In the genomic region with DNA sequence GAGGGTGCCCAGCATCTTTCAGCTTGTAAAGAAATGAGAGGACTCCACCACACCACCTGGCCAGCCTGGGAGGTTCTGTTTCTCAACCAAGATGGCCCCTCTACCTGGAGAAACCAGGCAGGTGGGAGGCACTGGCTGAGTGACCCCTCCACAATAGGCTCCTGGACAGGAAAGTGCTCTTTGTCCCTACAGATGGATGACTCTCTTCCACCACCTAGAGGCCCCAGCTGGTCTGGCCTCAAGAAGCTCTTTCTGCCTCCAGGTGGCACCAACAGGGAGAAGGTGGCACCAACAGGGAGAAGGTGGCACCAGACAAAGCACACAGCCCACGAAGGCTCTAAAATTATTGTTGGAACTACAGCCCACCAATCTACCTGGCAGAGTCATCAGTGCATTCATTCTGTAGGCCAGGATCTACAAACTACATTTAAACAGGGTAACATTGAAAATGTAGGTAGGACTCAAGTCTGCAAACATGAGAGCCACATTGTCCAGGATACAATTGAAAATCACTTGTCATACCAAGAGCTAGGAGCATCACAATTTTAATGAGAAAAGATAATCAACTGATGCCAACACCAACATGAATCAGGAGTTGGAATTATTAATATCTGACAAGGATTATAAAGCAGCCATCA, we compare ENCODE assay signal across 1 cellular context.
A peak's percentile ranks its signal among the peaks of the same experiment; 100 is the strongest.
TF ChIP-seq lines count a peak whose summit lies in the region.

No MANE protein-coding gene starts in this region.

TF ChIP-seq in HepG2, 621 proteins besides CTCF, POLR2A, EP300 and RAD21:
- 0 out of 2 replicates have a peak, but pooled peaks have one; percentile 29 for TF ChIP-seq GATAD2A (CRISPR knock-in tag; IDR thresholded peaks at IDR 0.05)
- TF ChIP-seq NFE2L1 (CRISPR knock-in tag; IDR thresholded peaks at IDR 0.05; ENCODE audit: borderline replicate concordance), result no peak
- TF ChIP-seq ZNF556 (CRISPR knock-in tag; IDR thresholded peaks at IDR 0.05; ENCODE audit: borderline replicate concordance), result no peak
- TF ChIP-seq TSC22D2 (CRISPR knock-in tag; IDR thresholded peaks at IDR 0.05; ENCODE audit: borderline replicate concordance), result no peak
- no peak for TF ChIP-seq NKX3-1 (CRISPR knock-in tag; IDR thresholded peaks at IDR 0.05)
- no peak for TF ChIP-seq SOX13 (IDR thresholded peaks at IDR 0.05)
- TF ChIP-seq SOX13 (CRISPR knock-in tag; conservative IDR thresholded peaks at IDR 0.05 in 1 of 2, IDR thresholded peaks at IDR 0.05 in 1 of 2), result peak in 1 of 2 experiments; percentile 16; a peak in 1 of 4 replicates
- peak; percentile 59; the same call in 1 of the 2 replicates for TF ChIP-seq TFAP4 (IDR thresholded peaks at IDR 0.05; ENCODE audit: borderline replicate concordance, low read depth)
- TF ChIP-seq SUZ12 (IDR thresholded peaks at IDR 0.05; ENCODE audit: low read depth, low read length), result no peak
- TF ChIP-seq, protein P1, sequence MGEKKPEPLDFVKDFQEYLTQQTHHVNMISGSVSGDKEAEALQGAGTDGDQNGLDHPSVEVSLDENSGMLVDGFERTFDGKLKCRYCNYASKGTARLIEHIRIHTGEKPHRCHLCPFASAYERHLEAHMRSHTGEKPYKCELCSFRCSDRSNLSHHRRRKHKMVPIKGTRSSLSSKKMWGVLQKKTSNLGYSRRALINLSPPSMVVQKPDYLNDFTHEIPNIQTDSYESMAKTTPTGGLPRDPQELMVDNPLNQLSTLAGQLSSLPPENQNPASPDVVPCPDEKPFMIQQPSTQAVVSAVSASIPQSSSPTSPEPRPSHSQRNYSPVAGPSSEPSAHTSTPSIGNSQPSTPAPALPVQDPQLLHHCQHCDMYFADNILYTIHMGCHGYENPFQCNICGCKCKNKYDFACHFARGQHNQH (CRISPR knock-in tag; IDR thresholded peaks at IDR 0.05), result no peak
- no peak for TF ChIP-seq FOXM1 (CRISPR knock-in tag; IDR thresholded peaks at IDR 0.05)
- TF ChIP-seq, protein P2, sequence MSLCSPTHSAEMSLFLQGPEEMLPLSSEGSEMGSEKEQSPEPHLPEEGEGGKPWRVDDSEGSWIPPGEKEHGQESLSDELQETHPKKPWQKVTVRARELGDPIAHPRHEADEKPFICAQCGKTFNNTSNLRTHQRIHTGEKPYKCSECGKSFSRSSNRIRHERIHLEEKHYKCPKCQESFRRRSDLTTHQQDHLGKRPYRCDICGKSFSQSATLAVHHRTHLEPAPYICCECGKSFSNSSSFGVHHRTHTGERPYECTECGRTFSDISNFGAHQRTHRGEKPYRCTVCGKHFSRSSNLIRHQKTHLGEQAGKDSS (CRISPR knock-in tag; IDR thresholded peaks at IDR 0.05; ENCODE audit: borderline replicate concordance, low read depth), result 0 out of 2 replicates have a peak, but pooled peaks have one; percentile 44
- TF ChIP-seq ZSCAN9 (CRISPR knock-in tag; IDR thresholded peaks at IDR 0.05; ENCODE audit: borderline replicate concordance), result no peak; the same call in 1 of the 2 replicates
- TF ChIP-seq, protein P3, sequence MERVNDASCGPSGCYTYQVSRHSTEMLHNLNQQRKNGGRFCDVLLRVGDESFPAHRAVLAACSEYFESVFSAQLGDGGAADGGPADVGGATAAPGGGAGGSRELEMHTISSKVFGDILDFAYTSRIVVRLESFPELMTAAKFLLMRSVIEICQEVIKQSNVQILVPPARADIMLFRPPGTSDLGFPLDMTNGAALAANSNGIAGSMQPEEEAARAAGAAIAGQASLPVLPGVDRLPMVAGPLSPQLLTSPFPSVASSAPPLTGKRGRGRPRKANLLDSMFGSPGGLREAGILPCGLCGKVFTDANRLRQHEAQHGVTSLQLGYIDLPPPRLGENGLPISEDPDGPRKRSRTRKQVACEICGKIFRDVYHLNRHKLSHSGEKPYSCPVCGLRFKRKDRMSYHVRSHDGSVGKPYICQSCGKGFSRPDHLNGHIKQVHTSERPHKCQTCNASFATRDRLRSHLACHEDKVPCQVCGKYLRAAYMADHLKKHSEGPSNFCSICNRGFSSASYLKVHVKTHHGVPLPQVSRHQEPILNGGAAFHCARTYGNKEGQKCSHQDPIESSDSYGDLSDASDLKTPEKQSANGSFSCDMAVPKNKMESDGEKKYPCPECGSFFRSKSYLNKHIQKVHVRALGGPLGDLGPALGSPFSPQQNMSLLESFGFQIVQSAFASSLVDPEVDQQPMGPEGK (CRISPR knock-in tag; IDR thresholded peaks at IDR 0.05), result peak; percentile 58
- TF ChIP-seq, protein P4, sequence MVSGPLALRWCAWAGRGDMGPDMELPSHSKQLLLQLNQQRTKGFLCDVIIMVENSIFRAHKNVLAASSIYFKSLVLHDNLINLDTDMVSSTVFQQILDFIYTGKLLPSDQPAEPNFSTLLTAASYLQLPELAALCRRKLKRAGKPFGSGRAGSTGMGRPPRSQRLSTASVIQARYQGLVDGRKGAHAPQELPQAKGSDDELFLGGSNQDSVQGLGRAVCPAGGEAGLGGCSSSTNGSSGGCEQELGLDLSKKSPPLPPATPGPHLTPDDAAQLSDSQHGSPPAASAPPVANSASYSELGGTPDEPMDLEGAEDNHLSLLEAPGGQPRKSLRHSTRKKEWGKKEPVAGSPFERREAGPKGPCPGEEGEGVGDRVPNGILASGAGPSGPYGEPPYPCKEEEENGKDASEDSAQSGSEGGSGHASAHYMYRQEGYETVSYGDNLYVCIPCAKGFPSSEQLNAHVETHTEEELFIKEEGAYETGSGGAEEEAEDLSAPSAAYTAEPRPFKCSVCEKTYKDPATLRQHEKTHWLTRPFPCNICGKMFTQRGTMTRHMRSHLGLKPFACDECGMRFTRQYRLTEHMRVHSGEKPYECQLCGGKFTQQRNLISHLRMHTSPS (CRISPR knock-in tag; IDR thresholded peaks at IDR 0.05; ENCODE audit: low read depth), result peak; percentile 74
- TF ChIP-seq XRCC5 (optimal IDR thresholded peaks at IDR 0.05; ENCODE audit: low read length), result peak; percentile 70
- no peak for TF ChIP-seq ZNF225 (CRISPR knock-in tag; IDR thresholded peaks at IDR 0.05)
- TF ChIP-seq, protein P5, sequence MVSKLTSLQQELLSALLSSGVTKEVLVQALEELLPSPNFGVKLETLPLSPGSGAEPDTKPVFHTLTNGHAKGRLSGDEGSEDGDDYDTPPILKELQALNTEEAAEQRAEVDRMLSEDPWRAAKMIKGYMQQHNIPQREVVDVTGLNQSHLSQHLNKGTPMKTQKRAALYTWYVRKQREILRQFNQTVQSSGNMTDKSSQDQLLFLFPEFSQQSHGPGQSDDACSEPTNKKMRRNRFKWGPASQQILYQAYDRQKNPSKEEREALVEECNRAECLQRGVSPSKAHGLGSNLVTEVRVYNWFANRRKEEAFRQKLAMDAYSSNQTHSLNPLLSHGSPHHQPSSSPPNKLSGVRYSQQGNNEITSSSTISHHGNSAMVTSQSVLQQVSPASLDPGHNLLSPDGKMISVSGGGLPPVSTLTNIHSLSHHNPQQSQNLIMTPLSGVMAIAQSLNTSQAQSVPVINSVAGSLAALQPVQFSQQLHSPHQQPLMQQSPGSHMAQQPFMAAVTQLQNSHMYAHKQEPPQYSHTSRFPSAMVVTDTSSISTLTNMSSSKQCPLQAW (CRISPR knock-in tag; IDR thresholded peaks at IDR 0.05), result 0 out of 2 replicates have a peak, but pooled peaks have one; percentile 44
- no peak for TF ChIP-seq ZFP91 (CRISPR knock-in tag; IDR thresholded peaks at IDR 0.05; ENCODE audit: borderline replicate concordance)
- no peak for TF ChIP-seq POLR2AphosphoS2 (IDR thresholded peaks at IDR 0.05; ENCODE audit: low read depth, low read length)
- peak; percentile 85 for TF ChIP-seq STAG1 (CRISPR knock-in tag; IDR thresholded peaks at IDR 0.05)
- peak; percentile 82; the same call in 1 of the 2 replicates for TF ChIP-seq HNRNPL (IDR thresholded peaks at IDR 0.05; ENCODE audit: low read depth, low read length)
- TF ChIP-seq FOSL2 (CRISPR knock-in tag; IDR thresholded peaks at IDR 0.05), result peak; percentile 33; the same call in 1 of the 2 replicates
- TF ChIP-seq, protein P6, sequence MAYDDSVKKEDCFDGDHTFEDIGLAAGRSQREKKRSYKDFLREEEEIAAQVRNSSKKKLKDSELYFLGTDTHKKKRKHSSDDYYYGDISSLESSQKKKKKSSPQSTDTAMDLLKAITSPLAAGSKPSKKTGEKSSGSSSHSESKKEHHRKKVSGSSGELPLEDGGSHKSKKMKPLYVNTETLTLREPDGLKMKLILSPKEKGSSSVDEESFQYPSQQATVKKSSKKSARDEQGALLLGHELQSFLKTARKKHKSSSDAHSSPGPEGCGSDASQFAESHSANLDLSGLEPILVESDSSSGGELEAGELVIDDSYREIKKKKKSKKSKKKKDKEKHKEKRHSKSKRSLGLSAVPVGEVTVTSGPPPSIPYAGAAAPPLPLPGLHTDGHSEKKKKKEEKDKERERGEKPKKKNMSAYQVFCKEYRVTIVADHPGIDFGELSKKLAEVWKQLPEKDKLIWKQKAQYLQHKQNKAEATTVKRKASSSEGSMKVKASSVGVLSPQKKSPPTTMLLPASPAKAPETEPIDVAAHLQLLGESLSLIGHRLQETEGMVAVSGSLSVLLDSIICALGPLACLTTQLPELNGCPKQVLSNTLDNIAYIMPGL (CRISPR knock-in tag; IDR thresholded peaks at IDR 0.05; ENCODE audit: borderline replicate concordance in 1 of 2, low read depth in 1 of 2), result peak in 1 of 2 experiments; percentile 54; a peak in 1 of 4 replicates
- peak; percentile 87 for TF ChIP-seq SMC3 (IDR thresholded peaks at IDR 0.05; ENCODE audit: low read length)
